1 cellular context compared by ENCODE assay signal in genomic region chr1:224927631-224928030, GRCh38. TPM values are rescaled to one million over a fixed set of nuclear protein-coding genes. Genes with fewer than 3 reads are reported as not detected.
"Had no signal": no experiment of that assay in that cellular context is flagged by ENCODE, and none has a peak within 500 bp of the region (broad histone marks: within the 10 kb centered on the region; RNA-seq: fewer than 3 reads in every experiment).

No MANE protein-coding gene starts in this region.

RNA-seq across cellular contexts. Expression of gene DNAH14, which starts 1.8 kb away (rescaled TPM):
- total RNA-seq: M059J had no signal
